Comparison of ENCODE assay signal across 1 cellular context in genomic region chr12:7501031-7501585, GRCh38.
TF ChIP-seq lines count a peak whose summit lies in the region.

No MANE protein-coding gene starts in this region.

TF ChIP-seq in SK-N-SH, 30 proteins besides CTCF, POLR2A, EP300 and RAD21 (continued from another document):
- TF ChIP-seq IRF3 (IDR thresholded peaks at IDR 0.05; ENCODE audit: low read depth, low read length): no peak
- TF ChIP-seq JUND (IDR thresholded peaks at IDR 0.05): 0 out of 2 replicates have a peak, but pooled peaks have one; percentile 12
- peak; percentile 25; the same call in 1 of the 2 replicates for TF ChIP-seq TCF12 (IDR thresholded peaks at IDR 0.05)
- TF ChIP-seq GATA2 (CRISPR knock-in tag; IDR thresholded peaks at IDR 0.05): no peak
- no peak for TF ChIP-seq YY1 (IDR thresholded peaks at IDR 0.05; ENCODE audit: low read depth)
- peak; percentile 43 for TF ChIP-seq PBX3 (IDR thresholded peaks at IDR 0.05)
- TF ChIP-seq NFIC (IDR thresholded peaks at IDR 0.05; ENCODE audit: borderline replicate concordance): no peak
